ENCODE assay signal across 1 cellular context in the genomic region with DNA sequence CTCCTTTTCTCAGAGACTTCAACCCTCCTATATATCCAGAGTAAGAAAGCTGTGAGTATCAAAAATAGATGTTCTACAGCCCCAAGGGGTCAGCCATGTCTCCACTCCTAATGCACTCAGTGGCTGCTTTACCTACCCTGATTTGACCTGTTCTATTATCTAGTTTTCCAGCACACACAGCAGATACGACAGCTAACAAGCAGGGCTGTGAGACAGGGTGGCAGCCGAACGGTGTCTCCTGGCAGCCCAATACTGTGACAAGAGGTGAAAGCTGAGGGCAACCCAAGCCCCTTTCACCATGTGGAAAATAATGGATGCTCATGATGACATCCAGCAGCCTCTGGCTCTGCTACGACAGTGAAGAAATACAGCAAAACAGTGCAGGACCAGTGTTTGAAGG.
TF ChIP-seq lines count a peak whose summit lies in the region.

No MANE protein-coding gene starts in this region.

TF ChIP-seq in WTC11, 78 proteins besides CTCF, POLR2A, EP300 and RAD21 (continued from another document):
- TF ChIP-seq, protein P1, sequence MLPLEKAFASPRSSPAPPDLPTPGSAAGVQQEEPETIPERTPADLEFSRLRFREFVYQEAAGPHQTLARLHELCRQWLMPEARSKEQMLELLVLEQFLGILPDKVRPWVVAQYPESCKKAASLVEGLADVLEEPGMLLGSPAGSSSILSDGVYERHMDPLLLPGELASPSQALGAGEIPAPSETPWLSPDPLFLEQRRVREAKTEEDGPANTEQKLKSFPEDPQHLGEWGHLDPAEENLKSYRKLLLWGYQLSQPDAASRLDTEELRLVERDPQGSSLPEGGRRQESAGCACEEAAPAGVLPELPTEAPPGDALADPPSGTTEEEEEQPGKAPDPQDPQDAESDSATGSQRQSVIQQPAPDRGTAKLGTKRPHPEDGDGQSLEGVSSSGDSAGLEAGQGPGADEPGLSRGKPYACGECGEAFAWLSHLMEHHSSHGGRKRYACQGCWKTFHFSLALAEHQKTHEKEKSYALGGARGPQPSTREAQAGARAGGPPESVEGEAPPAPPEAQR (CRISPR knock-in tag; IDR thresholded peaks at IDR 0.05), result no peak
- TF ChIP-seq, protein P2, sequence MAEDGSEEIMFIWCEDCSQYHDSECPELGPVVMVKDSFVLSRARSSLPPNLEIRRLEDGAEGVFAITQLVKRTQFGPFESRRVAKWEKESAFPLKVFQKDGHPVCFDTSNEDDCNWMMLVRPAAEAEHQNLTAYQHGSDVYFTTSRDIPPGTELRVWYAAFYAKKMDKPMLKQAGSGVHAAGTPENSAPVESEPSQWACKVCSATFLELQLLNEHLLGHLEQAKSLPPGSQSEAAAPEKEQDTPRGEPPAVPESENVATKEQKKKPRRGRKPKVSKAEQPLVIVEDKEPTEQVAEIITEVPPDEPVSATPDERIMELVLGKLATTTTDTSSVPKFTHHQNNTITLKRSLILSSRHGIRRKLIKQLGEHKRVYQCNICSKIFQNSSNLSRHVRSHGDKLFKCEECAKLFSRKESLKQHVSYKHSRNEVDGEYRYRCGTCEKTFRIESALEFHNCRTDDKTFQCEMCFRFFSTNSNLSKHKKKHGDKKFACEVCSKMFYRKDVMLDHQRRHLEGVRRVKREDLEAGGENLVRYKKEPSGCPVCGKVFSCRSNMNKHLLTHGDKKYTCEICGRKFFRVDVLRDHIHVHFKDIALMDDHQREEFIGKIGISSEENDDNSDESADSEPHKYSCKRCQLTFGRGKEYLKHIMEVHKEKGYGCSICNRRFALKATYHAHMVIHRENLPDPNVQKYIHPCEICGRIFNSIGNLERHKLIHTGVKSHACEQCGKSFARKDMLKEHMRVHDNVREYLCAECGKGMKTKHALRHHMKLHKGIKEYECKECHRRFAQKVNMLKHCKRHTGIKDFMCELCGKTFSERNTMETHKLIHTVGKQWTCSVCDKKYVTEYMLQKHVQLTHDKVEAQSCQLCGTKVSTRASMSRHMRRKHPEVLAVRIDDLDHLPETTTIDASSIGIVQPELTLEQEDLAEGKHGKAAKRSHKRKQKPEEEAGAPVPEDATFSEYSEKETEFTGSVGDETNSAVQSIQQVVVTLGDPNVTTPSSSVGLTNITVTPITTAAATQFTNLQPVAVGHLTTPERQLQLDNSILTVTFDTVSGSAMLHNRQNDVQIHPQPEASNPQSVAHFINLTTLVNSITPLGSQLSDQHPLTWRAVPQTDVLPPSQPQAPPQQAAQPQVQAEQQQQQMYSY (CRISPR knock-in tag; IDR thresholded peaks at IDR 0.05), result no peak
- no peak for TF ChIP-seq TEAD1 (CRISPR knock-in tag; IDR thresholded peaks at IDR 0.05)
- no peak for TF ChIP-seq FOXJ3 (CRISPR knock-in tag; IDR thresholded peaks at IDR 0.05; ENCODE audit: borderline replicate concordance)
- no peak for TF ChIP-seq SP1 (CRISPR knock-in tag; conservative IDR thresholded peaks at IDR 0.05)
- TF ChIP-seq, protein P3, sequence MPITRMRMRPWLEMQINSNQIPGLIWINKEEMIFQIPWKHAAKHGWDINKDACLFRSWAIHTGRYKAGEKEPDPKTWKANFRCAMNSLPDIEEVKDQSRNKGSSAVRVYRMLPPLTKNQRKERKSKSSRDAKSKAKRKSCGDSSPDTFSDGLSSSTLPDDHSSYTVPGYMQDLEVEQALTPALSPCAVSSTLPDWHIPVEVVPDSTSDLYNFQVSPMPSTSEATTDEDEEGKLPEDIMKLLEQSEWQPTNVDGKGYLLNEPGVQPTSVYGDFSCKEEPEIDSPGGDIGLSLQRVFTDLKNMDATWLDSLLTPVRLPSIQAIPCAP (CRISPR knock-in tag; IDR thresholded peaks at IDR 0.05), result no peak
